11 cellular contexts compared by ENCODE assay signal in the genomic region with DNA sequence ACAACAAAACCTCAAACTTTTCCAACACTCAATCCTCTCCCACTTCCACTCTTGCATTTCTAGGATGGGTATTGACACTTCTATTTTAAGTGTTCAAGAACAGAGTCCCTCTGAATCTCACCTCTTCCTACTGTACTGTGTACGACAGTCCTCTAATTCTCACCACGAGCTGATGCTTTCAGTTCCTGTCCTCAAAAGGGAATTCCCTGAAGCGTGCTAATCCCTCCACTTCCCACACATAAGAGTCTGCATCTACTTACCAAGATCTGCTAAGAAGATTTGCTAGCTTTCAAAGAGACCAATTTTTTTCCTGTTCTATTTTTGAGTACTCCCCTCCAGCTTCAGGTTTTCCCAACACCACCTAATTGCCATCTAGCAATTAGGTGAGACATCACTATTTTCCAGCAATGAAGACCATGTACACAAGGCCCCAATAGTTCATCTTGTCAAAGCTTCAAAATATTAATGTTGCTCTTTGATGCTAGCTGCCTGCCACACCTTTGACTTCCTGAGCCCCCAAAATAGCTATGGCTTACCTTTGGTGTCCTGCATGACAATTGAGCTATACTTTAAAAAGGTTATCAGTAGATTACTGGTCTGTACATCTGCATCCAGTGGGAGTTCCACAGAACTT. TPM values are rescaled to one million over a fixed set of nuclear protein-coding genes. Genes with fewer than 3 reads are reported as not detected.
DNase-seq lines count a peak whose midpoint lies in the region; ATAC-seq and TF ChIP-seq lines count a peak whose summit lies in the region.
"Had no signal": no experiment of that assay in that cellular context is flagged by ENCODE, and none has a peak within 500 bp of the region (broad histone marks: within the 10 kb centered on the region; RNA-seq: fewer than 3 reads in every experiment).

No MANE protein-coding gene starts in this region.

- H3K4me1 ChIP-seq in OCI-LY7 (ENCODE audit: insufficient read depth, low read length, poor library complexity, severe bottlenecking) (peaks cover 16% of the 10 kb centered on the region), esophagus squamous epithelium (peaks cover 0 to 22% (median 0%) of the 10 kb centered on the region in 3 donors)

- no peaks in the 10 kb centered on the region for H3K27me3 ChIP-seq in esophagus squamous epithelium

- no peaks in the 10 kb centered on the region for H4K20me1 ChIP-seq in OCI-LY7 (ENCODE audit: insufficient read depth, low read length)

- TF ChIP-seq CTCF in OCI-LY7 (conservative IDR thresholded peaks at IDR 0.05; ENCODE audit: low read length) (no peak), osteocyte (IDR thresholded peaks at IDR 0.05) (no peak), esophagus squamous epithelium (IDR thresholded peaks at IDR 0.05) (no peak)

- no peak overlapping the region for H2AFZ ChIP-seq in OCI-LY7 (ENCODE audit: low read length)

- no peaks in the 10 kb centered on the region for H3K27me3 Mint-ChIP-seq in activated CD8-positive, alpha-beta memory T cell treated with anti-CD3 and anti-CD28 coated beads, Interleukin-2, amount 10 ng/mL, durations not matched to agents 7 days and 5 days
- H3K27me3 Mint-ChIP-seq in osteocyte (ENCODE audit: unreplicated experiment), result no peaks in the 10 kb centered on the region

- no peak overlapping the region for H3K4me3 Mint-ChIP-seq in activated CD8-positive, alpha-beta memory T cell treated with anti-CD3 and anti-CD28 coated beads, Interleukin-2, amount 10 ng/mL, durations not matched to agents 7 days and 5 days
- H3K4me3 Mint-ChIP-seq in stimulated activated effector memory CD8-positive, alpha-beta T cell treated with anti-CD3 and anti-CD28 coated beads, Interleukin-12 subunit alpha, Interleukin-12 subunit beta, amount 100 ng/mL, for 72 hours, result no peak overlapping the region
- no peak overlapping the region for H3K4me3 Mint-ChIP-seq in osteocyte (ENCODE audit: unreplicated experiment)

- POLR2A ChIA-PET in OCI-LY7 (lab: Charles Lee), result interaction anchor here (0.6 to 1.0 kb wide), 2 partner anchors 43 to 104 kb away, joined by 3 to 4 read pairs; no protein-coding TSS in a partner anchor

- peaks cover 28% of the 10 kb centered on the region for H3K36me3 Mint-ChIP-seq in activated CD8-positive, alpha-beta memory T cell treated with anti-CD3 and anti-CD28 coated beads, Interleukin-2, amount 10 ng/mL, durations not matched to agents 7 days and 5 days
- peaks cover 80% of the 10 kb centered on the region for H3K36me3 Mint-ChIP-seq in stimulated activated effector memory CD8-positive, alpha-beta T cell treated with anti-CD3 and anti-CD28 coated beads, Interleukin-12 subunit alpha, Interleukin-12 subunit beta, amount 100 ng/mL, for 72 hours
- peaks cover 30% of the 10 kb centered on the region for H3K36me3 Mint-ChIP-seq in osteocyte (ENCODE audit: unreplicated experiment)

- intact Hi-C loops in OCI-LY7 (cut with micrococcal nuclease; ENCODE audit: unreplicated experiment), result no loop called here
- intact Hi-C loops in esophagus squamous epithelium (cut with DNase I), result no loop called here

- ATAC-seq in activated CD8-positive, alpha-beta memory T cell treated with anti-CD3 and anti-CD28 coated beads, Interleukin-2, amount 10 ng/mL, durations not matched to agents 7 days and 5 days, result no peak
- peak; percentile 69 for ATAC-seq in HG02642 (IDR thresholded peaks at IDR 0.05; ENCODE audit: poor library complexity, unreplicated experiment)
- ATAC-seq in stimulated activated effector memory CD8-positive, alpha-beta T cell treated with anti-CD3 and anti-CD28 coated beads, Interleukin-12 subunit alpha, Interleukin-12 subunit beta, amount 100 ng/mL, for 72 hours, result peak; percentile 74

- no peaks in the 10 kb centered on the region for H3K9me3 ChIP-seq in OCI-LY7 (ENCODE audit: low read length)
- no peaks in the 10 kb centered on the region for H3K9me3 ChIP-seq in esophagus squamous epithelium

- no peaks in the 10 kb centered on the region for H3K9me3 Mint-ChIP-seq in activated CD8-positive, alpha-beta memory T cell treated with anti-CD3 and anti-CD28 coated beads, Interleukin-2, amount 10 ng/mL, durations not matched to agents 7 days and 5 days (ENCODE audit: low read depth)
- H3K9me3 Mint-ChIP-seq in stimulated activated effector memory CD8-positive, alpha-beta T cell treated with anti-CD3 and anti-CD28 coated beads, Interleukin-12 subunit alpha, Interleukin-12 subunit beta, amount 100 ng/mL, for 72 hours, result no peaks in the 10 kb centered on the region
- H3K9me3 Mint-ChIP-seq in osteocyte (ENCODE audit: unreplicated experiment), result no peaks in the 10 kb centered on the region

- H3K4me2 ChIP-seq in OCI-LY7 (ENCODE audit: low read length), result peak overlapping the region; percentile 54

- peak overlapping the region; percentile 12 for H3K27ac Mint-ChIP-seq in activated CD8-positive, alpha-beta memory T cell treated with anti-CD3 and anti-CD28 coated beads, Interleukin-2, amount 10 ng/mL, durations not matched to agents 7 days and 5 days
- H3K27ac Mint-ChIP-seq in stimulated activated effector memory CD8-positive, alpha-beta T cell treated with anti-CD3 and anti-CD28 coated beads, Interleukin-12 subunit alpha, Interleukin-12 subunit beta, amount 100 ng/mL, for 72 hours, result peak overlapping the region; percentile 76
- H3K27ac Mint-ChIP-seq in osteocyte (ENCODE audit: unreplicated experiment), result no peak overlapping the region

- CTCF ChIA-PET in activated CD8-positive, alpha-beta memory T cell treated with anti-CD3 and anti-CD28 coated beads, Interleukin-2, amount 10 ng/mL, durations not matched to agents 7 days and 5 days (lab: Charles Lee), result interaction anchor here (0.9 to 2.2 kb wide), 5 partner anchors 8 to 166 kb away, joined by 3 to 9 read pairs (median 4); no protein-coding TSS in a partner anchor
- CTCF ChIA-PET in OCI-LY7 (lab: Charles Lee; ENCODE audit: unreplicated experiment), result interaction anchor here (0.9 kb wide), 1 partner anchor 9 kb away, joined by 4 read pairs; no protein-coding TSS in a partner anchor

- H3K4me1 Mint-ChIP-seq in activated CD8-positive, alpha-beta memory T cell treated with anti-CD3 and anti-CD28 coated beads, Interleukin-2, amount 10 ng/mL, durations not matched to agents 7 days and 5 days, result peaks cover 27% of the 10 kb centered on the region
- peaks cover 15% of the 10 kb centered on the region for H3K4me1 Mint-ChIP-seq in stimulated activated effector memory CD8-positive, alpha-beta T cell treated with anti-CD3 and anti-CD28 coated beads, Interleukin-12 subunit alpha, Interleukin-12 subunit beta, amount 100 ng/mL, for 72 hours
- H3K4me1 Mint-ChIP-seq in osteocyte (ENCODE audit: unreplicated experiment), result no peaks in the 10 kb centered on the region

- 44 to 49% methylated on average over 3 of the region's 3 CpGs for WGBS in esophagus squamous epithelium, 2 donors

- H3K27ac ChIP-seq in OCI-LY7 (ENCODE audit: low read depth, low read length, poor library complexity, severe bottlenecking) (no peak overlapping the region), esophagus squamous epithelium (no peak overlapping the region)

- no peak overlapping the region for H3K4me3 ChIP-seq in OCI-LY7 (ENCODE audit: low read depth, low read length, poor library complexity, severe bottlenecking)
- no peak overlapping the region for H3K4me3 ChIP-seq in esophagus squamous epithelium

- BruUV-seq in OCI-LY7 (replicated peaks; lab: Mats Ljungman, UMichigan), result no TSS peak

- DNase-seq in activated CD8-positive, alpha-beta memory T cell treated with anti-CD3 and anti-CD28 coated beads, Interleukin-2, amount 10 ng/mL, durations not matched to agents 7 days and 5 days, result no peak
- DNase-seq in activated CD8-positive, alpha-beta memory T cell treated with anti-CD3 and anti-CD28 coated beads for 24 hours, result no peak
- DNase-seq in OCI-LY7 (ENCODE audit: low spot score) (peak; percentile 36), NCI-H226 (no peak), osteocyte (ENCODE audit: extremely low spot score, unreplicated experiment) (no peak), esophagus squamous epithelium (lab: John Stamatoyannopoulos, UW) (no peak)
- no peak for DNase-seq in stimulated activated effector memory CD8-positive, alpha-beta T cell treated with anti-CD3 and anti-CD28 coated beads, Interleukin-12 subunit alpha, Interleukin-12 subunit beta, amount 100 ng/mL, for 72 hours (ENCODE audit: low spot score in 2 of 2)
- DNase-seq: ACHN, NCI-H1930, small intestine had no signal

- no peaks in the 10 kb centered on the region for H3K79me2 ChIP-seq in OCI-LY7 (ENCODE audit: insufficient read depth, low read depth, low read length)

- H3K36me3 ChIP-seq in OCI-LY7 (ENCODE audit: insufficient read depth, low read length), result peaks cover 58% of the 10 kb centered on the region
- H3K36me3 ChIP-seq in esophagus squamous epithelium, result peaks cover 0 to 97% (median 13%) of the 10 kb centered on the region in 3 donors

- no peaks in the 10 kb centered on the region for H3K9me2 ChIP-seq in OCI-LY7 (ENCODE audit: insufficient read depth, low read length)

- TF ChIP-seq POLR2A in esophagus squamous epithelium (IDR thresholded peaks at IDR 0.05), result no peak

RNA-seq across cellular contexts. Expression of gene ARMH3, which starts 54.4 kb away (rescaled TPM):
- 10 to 100 TPM; 23.8 to 25.9 TPM for total RNA-seq in activated CD8-positive, alpha-beta memory T cell treated with anti-CD3 and anti-CD28 coated beads, Interleukin-2, amount 10 ng/mL, durations not matched to agents 7 days and 5 days
- 5.7 and 7.9 TPM in 2 replicates for total RNA-seq in OCI-LY7 (2014; rRNA removed; shearing (Covaris generic))
- 19.3 and 24.3 TPM in 2 replicates for total RNA-seq in OCI-LY7 (2022)
- total RNA-seq in osteocyte, result 27.8 and 28.8 TPM in 2 replicates
- 10 to 100 TPM; 13.3 to 17.2 (median 16.1) TPM for total RNA-seq in esophagus squamous epithelium
